In genomic region chr4:99356992-99357391, GRCh38 we compare ENCODE assay signal across 20 cellular contexts. TPM values are rescaled to one million over a fixed set of nuclear protein-coding genes. Genes with fewer than 3 reads are reported as not detected.
DNase-seq lines count a peak whose midpoint lies in the region; ATAC-seq and TF ChIP-seq lines count a peak whose summit lies in the region.
"Had no signal": no experiment of that assay in that cellular context is flagged by ENCODE, and none has a peak within 500 bp of the region (broad histone marks: within the 10 kb centered on the region; RNA-seq: fewer than 3 reads in every experiment).

No MANE protein-coding gene starts in this region.

- H3K9ac ChIP-seq in colonic mucosa (ENCODE audit: low read depth in 2 of 2, low read length in 2 of 2): no peak overlapping the region

- ATAC-seq in GM18505 (IDR thresholded peaks at IDR 0.05; ENCODE audit: unreplicated experiment) (peak; percentile 76), GM19395 (IDR thresholded peaks at IDR 0.05; ENCODE audit: unreplicated experiment) (peak; percentile 87), HG02642 (IDR thresholded peaks at IDR 0.05; ENCODE audit: poor library complexity, unreplicated experiment) (peak; percentile 80), HG03342 (IDR thresholded peaks at IDR 0.05; ENCODE audit: unreplicated experiment) (peak; percentile 88)
- ATAC-seq: Panc1, sciatic nerve, SK-N-SH treated with all-trans-retinoic acid at 6 μM for 48 hours had no signal

- H3K36me3 ChIP-seq in colonic mucosa: no peaks in the 10 kb centered on the region
- H3K36me3 ChIP-seq: neutrophil had no signal

- no peak overlapping the region for H3K27ac ChIP-seq in colonic mucosa
- H3K27ac ChIP-seq: neutrophil had no signal

- TF ChIP-seq CTCF in foreskin fibroblast (IDR thresholded peaks at IDR 0.05; ENCODE audit: low read depth, low read length): no peak
- TF ChIP-seq CTCF in colonic mucosa (IDR thresholded peaks at IDR 0.05): no peak

- TF ChIP-seq POLR2A in GM18505 (IDR thresholded peaks at IDR 0.05; ENCODE audit: borderline replicate concordance, extremely low read depth, insufficient read depth, insufficient read length): no peak

- DNase-seq in NCI-H748 treated with DMSO at 0.1 percent for 48 hours (lab: John Stamatoyannopoulos, UW) (no peak), foreskin fibroblast (no peak), colonic mucosa (no peak)
- no peak for DNase-seq in stimulated activated CD4-positive, alpha-beta T cell treated with anti-CD3 and anti-CD28 coated beads, Interleukin-4, amount 100 ng/mL, for 24 hours
- DNase-seq: dermis blood vessel endothelial cell; head of caudate nucleus; IMR-90; NCI-H2029 treated with DMSO at 0.1 percent for 48 hours; NCI-H526 treated with DMSO at 0.1 percent for 48 hours; stimulated activated CD4-positive, alpha-beta T cell treated with anti-CD3 and anti-CD28 coated beads, Interleukin-4, amount 100 ng/mL, for 1 hour; trophoblast cell had no signal

- intact Hi-C loops in colonic mucosa (cut with DNase I): no loop called here

- H3K4me1 ChIP-seq in colonic mucosa: peaks cover 4% of the 10 kb centered on the region

- H3K27me3 ChIP-seq in colonic mucosa: no peaks in the 10 kb centered on the region
- H3K27me3 ChIP-seq: neutrophil had no signal

- H3K4me3 ChIP-seq in foreskin fibroblast (ENCODE audit: low read depth in 1 of 2, low read length in 2 of 2): no peak overlapping the region
- H3K4me3 ChIP-seq in colonic mucosa: no peak overlapping the region

- H3K9me3 ChIP-seq in colonic mucosa: no peaks in the 10 kb centered on the region
- H3K9me3 ChIP-seq: neutrophil had no signal

RNA-seq across cellular contexts. Expression of gene ADH1C, which starts 4.4 kb away (rescaled TPM):
- total RNA-seq in colonic mucosa: 100 to 1,000 TPM; 140 to 240 TPM
- total RNA-seq: dermis blood vessel endothelial cell, H1, IMR-90 had no signal

RNA-seq across cellular contexts. Expression of gene ADH1B, which starts 35.8 kb away (rescaled TPM):
- total RNA-seq in colonic mucosa: 10 to 100 TPM; 46.1 to 62.3 TPM
- total RNA-seq: dermis blood vessel endothelial cell, H1 had no signal
